In genomic region chr10:35340975-35341374, GRCh38 we compare ENCODE assay signal across 8 cellular contexts. TPM values are rescaled to one million over a fixed set of nuclear protein-coding genes. Genes with fewer than 3 reads are reported as not detected.
A peak's percentile ranks its signal among the peaks of the same experiment; 100 is the strongest.
DNase-seq lines count a peak whose midpoint lies in the region; ATAC-seq and TF ChIP-seq lines count a peak whose summit lies in the region.

No MANE protein-coding gene starts in this region.

- intact Hi-C loops in IMR-90 (cut with micrococcal nuclease): no loop called here
- intact Hi-C loops in ascending aorta (cut with DNase I): no loop called here
- intact Hi-C loops in natural killer cell (cut with micrococcal nuclease): no loop called here

- H3K4ac ChIP-seq in IMR-90 (ENCODE audit: low read depth, low read length): peak overlapping the region; percentile 24; the same call in 1 of the 2 replicates

- H3K4me3 Mint-ChIP-seq in CD4-positive, CD25-positive, alpha-beta regulatory T cell: peak overlapping the region; percentile 26 to 75 (median 54)
- peak overlapping the region; percentile 25 for H3K4me3 Mint-ChIP-seq in natural killer cell

- peak overlapping the region; percentile 27 for H3K4me3 ChIP-seq in CD4-positive, CD25-positive, alpha-beta regulatory T cell (ENCODE audit: low read depth, low read length)
- no peak overlapping the region for H3K4me3 ChIP-seq in IMR-90 (ENCODE audit: insufficient read depth, low read depth, low read length)
- no peak overlapping the region for H3K4me3 ChIP-seq in ascending aorta

- H2AFZ ChIP-seq in IMR-90 (replicated peaks; ENCODE audit: low read length, poor library complexity): peak overlapping the region; percentile 44

- WGBS in IMR-90 (ENCODE audit: extremely low coverage in 2 of 2, insufficient read length in 1 of 2), 2 experiments: 36% methylated on average over 3 of the region's 6 CpGs; no CpG with 5 or more reads in 1 of the 2 experiments

- H3K36me3 Mint-ChIP-seq in CD4-positive, CD25-positive, alpha-beta regulatory T cell: no peaks in the 10 kb centered on the region
- no peaks in the 10 kb centered on the region for H3K36me3 Mint-ChIP-seq in natural killer cell

- peaks cover 79% of the 10 kb centered on the region for H4K20me1 ChIP-seq in IMR-90 (ENCODE audit: insufficient read depth, low read length)

- peak overlapping the region; percentile 20; the same call in 1 of the 2 replicates for H2AK5ac ChIP-seq in IMR-90 (ENCODE audit: low read depth, low read length)

- peak overlapping the region; percentile 17; the same call in 1 of the 2 replicates for H3K23ac ChIP-seq in IMR-90 (ENCODE audit: low read depth, low read length)

- peak overlapping the region; percentile 12 to 91 (median 70) for H3K27ac Mint-ChIP-seq in CD4-positive, CD25-positive, alpha-beta regulatory T cell
- H3K27ac Mint-ChIP-seq in natural killer cell: peak overlapping the region; percentile 61 to 80

- H3K27me3 Mint-ChIP-seq in CD4-positive, CD25-positive, alpha-beta regulatory T cell: no peaks in the 10 kb centered on the region
- no peaks in the 10 kb centered on the region for H3K27me3 Mint-ChIP-seq in natural killer cell (ENCODE audit: low read depth in 2 of 2)

- no peak overlapping the region for H2BK15ac ChIP-seq in IMR-90 (ENCODE audit: low read depth, low read length)

- H3K27me3 ChIP-seq in CD4-positive, CD25-positive, alpha-beta regulatory T cell (ENCODE audit: control insufficient read depth, insufficient read depth, low read length): no peaks in the 10 kb centered on the region
- H3K27me3 ChIP-seq in IMR-90 (ENCODE audit: control insufficient read depth, insufficient read depth, low read length) (no peaks in the 10 kb centered on the region), ascending aorta (no peaks in the 10 kb centered on the region)

- peak overlapping the region; percentile 4; the same call in 1 of the 2 replicates for H3K4me2 ChIP-seq in IMR-90 (ENCODE audit: low read depth, low read length)

- TF ChIP-seq RAD21 in IMR-90 (IDR thresholded peaks at IDR 0.05; ENCODE audit: low read length): no peak

- H2AK9ac ChIP-seq in IMR-90 (replicated peaks; ENCODE audit: low read depth, low read length, poor library complexity): peak overlapping the region; percentile 3

- H2BK20ac ChIP-seq in IMR-90 (ENCODE audit: low read depth, low read length): no peak overlapping the region

- in situ Hi-C loops in IMR-90 (cut with MboI; ENCODE audit: low sequenced_read_pairs): no loop called here

- H3K36me3 ChIP-seq in CD4-positive, CD25-positive, alpha-beta regulatory T cell (ENCODE audit: control insufficient read depth, insufficient read depth, low read length): no peaks in the 10 kb centered on the region
- H3K36me3 ChIP-seq in IMR-90 (ENCODE audit: control insufficient read depth, insufficient read depth, low read length) (no peaks in the 10 kb centered on the region; the same call in 1 of the 2 replicates), ascending aorta (no peaks in the 10 kb centered on the region)

- no peak for TF ChIP-seq POLR2A in IMR-90 (IDR thresholded peaks at IDR 0.05; ENCODE audit: low read depth, low read length)

- peak overlapping the region; percentile 27 for H3K14ac ChIP-seq in IMR-90 (replicated peaks; ENCODE audit: low read depth, low read length)

- no peak overlapping the region for H4K5ac ChIP-seq in IMR-90 (ENCODE audit: low read depth, low read length)

- H3K79me1 ChIP-seq in IMR-90 (ENCODE audit: low read depth in 1 of 2, low read length in 2 of 2): peaks cover 23 to 60% of the 10 kb centered on the region in 2 experiments

- no peaks in the 10 kb centered on the region for H3K9me3 Mint-ChIP-seq in CD4-positive, CD25-positive, alpha-beta regulatory T cell
- H3K9me3 Mint-ChIP-seq in natural killer cell: no peaks in the 10 kb centered on the region

- H3K27ac ChIP-seq in CD4-positive, CD25-positive, alpha-beta regulatory T cell (ENCODE audit: insufficient read depth, low read length, poor library complexity, severe bottlenecking): peak overlapping the region; percentile 68
- H3K27ac ChIP-seq in IMR-90 (ENCODE audit: insufficient read depth, low read length) (no peak overlapping the region), ascending aorta (peak overlapping the region; percentile 0 to 26)

- BruUV-seq in IMR-90 (replicated peaks; lab: Mats Ljungman, UMichigan): no TSS peak

- H3K18ac ChIP-seq in IMR-90 (ENCODE audit: low read depth, low read length): no peak overlapping the region

- no peak overlapping the region for H3K56ac ChIP-seq in IMR-90 (ENCODE audit: extremely low read depth, insufficient read depth, low read length)

- no peak for ATAC-seq in CD4-positive, CD25-positive, alpha-beta regulatory T cell (ENCODE audit: low read depth in 2 of 2)
- no peak for ATAC-seq in IMR-90 (ENCODE audit: low read depth)
- no peak for ATAC-seq in natural killer cell

- no peaks in the 10 kb centered on the region for H3K9me3 ChIP-seq in CD4-positive, CD25-positive, alpha-beta regulatory T cell (ENCODE audit: control insufficient read depth in 2 of 2, low read length in 2 of 2)
- H3K9me3 ChIP-seq in IMR-90 (ENCODE audit: control insufficient read depth, insufficient read depth, low read length) (no peaks in the 10 kb centered on the region), ascending aorta (no peaks in the 10 kb centered on the region)

- DNase-seq in CD4-positive, CD25-positive, alpha-beta regulatory T cell: no peak
- DNase-seq in IMR-90: peak; percentile 25
- no peak for DNase-seq in ascending aorta (ENCODE audit: low spot score in 2 of 2)
- DNase-seq in natural killer cell: no peak
- no peak for DNase-seq in NCI-H1436 (lab: John Stamatoyannopoulos, UW)
- DNase-seq in kidney glomerular epithelial cell (lab: John Stamatoyannopoulos, UW): no peak
- no peak for DNase-seq in activated CD4-positive, CD25-positive, alpha-beta regulatory T cell (lab: John Stamatoyannopoulos, UW)
- DNase-seq in foreskin melanocyte: no peak

- peaks cover 44% of the 10 kb centered on the region for H3K4me1 ChIP-seq in CD4-positive, CD25-positive, alpha-beta regulatory T cell (ENCODE audit: control insufficient read depth, insufficient read depth, low read length, poor library complexity, severe bottlenecking)
- peaks cover 10% of the 10 kb centered on the region for H3K4me1 ChIP-seq in IMR-90 (ENCODE audit: control insufficient read depth, insufficient read depth, low read length)
- H3K4me1 ChIP-seq in ascending aorta: peaks cover 0 to 23% of the 10 kb centered on the region in 2 donors

- no peak overlapping the region for H3K9ac ChIP-seq in IMR-90 (ENCODE audit: low read depth, low read length)

- TF ChIP-seq CTCF in IMR-90 (conservative IDR thresholded peaks at IDR 0.05; ENCODE audit: low read depth, low read length) (no peak), ascending aorta (IDR thresholded peaks at IDR 0.05) (no peak), natural killer cell (IDR thresholded peaks at IDR 0.05) (no peak)

- peaks cover 41 to 70% (median 54%) of the 10 kb centered on the region in 4 donors for H3K4me1 Mint-ChIP-seq in CD4-positive, CD25-positive, alpha-beta regulatory T cell
- H3K4me1 Mint-ChIP-seq in natural killer cell: peaks cover 74 to 75% of the 10 kb centered on the region in 2 donors

- H2BK5ac ChIP-seq in IMR-90 (ENCODE audit: low read depth, low read length, poor library complexity, severe bottlenecking): no peak overlapping the region

- POLR2A ChIA-PET in IMR-90 (lab: Charles Lee; ENCODE audit: unreplicated experiment): no interaction called here

- CTCF ChIA-PET in IMR-90 (lab: Yijun Ruan, JAX): no interaction called here

- no peak overlapping the region for H4K8ac ChIP-seq in IMR-90 (ENCODE audit: low read depth in 2 of 2, low read length in 2 of 2)

- H2BK120ac ChIP-seq in IMR-90 (ENCODE audit: low read depth, low read length): no peak overlapping the region

- dilution Hi-C loops in IMR-90 (cut with HindIII; ENCODE audit: low sequenced_read_pairs, unreplicated experiment): no loop called here

- H4K91ac ChIP-seq in IMR-90 (ENCODE audit: insufficient read depth, low read depth, low read length): no peak overlapping the region

- peaks cover 24% of the 10 kb centered on the region for H3K9me1 ChIP-seq in IMR-90 (ENCODE audit: insufficient read depth, low read length)

TF ChIP-seq in IMR-90, 13 proteins besides CTCF, POLR2A, EP300 and RAD21:
- peak; percentile 70 for TF ChIP-seq CEBPB (IDR thresholded peaks at IDR 0.05; ENCODE audit: low read depth, low read length)
- TF ChIP-seq BHLHE40 (IDR thresholded peaks at IDR 0.05; ENCODE audit: low read depth, low read length): no peak

RNA-seq across cellular contexts. Expression of gene CCNY, which starts 4.7 kb away (rescaled TPM):
- 58.3 TPM for total RNA-seq in CD4-positive, CD25-positive, alpha-beta regulatory T cell
- polyA plus RNA-seq in CD4-positive, CD25-positive, alpha-beta regulatory T cell: 10 to 100 TPM in 2 of 4 donors, 1 to 10 TPM in 2; 6.4 to 21.1 (median 9.8) TPM
- 81.4 and 131 TPM in 2 replicates for total RNA-seq in IMR-90 (2012; rRNA removed)
- polyA plus RNA-seq in IMR-90 (2012; rRNA removed): 24.8 and 38.0 TPM in 2 replicates
- polyA plus RNA-seq in IMR-90 (2012; cell fraction: cytosol; rRNA removed): 12.8 and 15.6 TPM in 2 replicates
- 9.9 and 36.3 TPM in 2 replicates for polyA plus RNA-seq in IMR-90 (2012; cell fraction: nucleus; rRNA removed; ENCODE audit: low replicate concordance)
- 37.5 TPM for total RNA-seq in ascending aorta
- total RNA-seq in natural killer cell: 10 to 100 TPM; 71.0 to 87.2 (median 74.3) TPM
